Comparison of ENCODE assay signal across 14 cellular contexts in genomic region chr3:60610441-60611112, GRCh38.
A peak's percentile ranks its signal among the peaks of the same experiment; 100 is the strongest.
DNase-seq lines count a peak whose midpoint lies in the region; ATAC-seq and TF ChIP-seq lines count a peak whose summit lies in the region.
"Had no signal": no experiment of that assay in that cellular context is flagged by ENCODE, and none has a peak within 500 bp of the region (broad histone marks: within the 10 kb centered on the region; RNA-seq: fewer than 3 reads in every experiment).

No MANE protein-coding gene starts in this region.

- CTCF ChIA-PET in IMR-90 (lab: Yijun Ruan, JAX) (interaction anchor here (0.6 kb wide), 1 partner anchor 48 kb away, joined by 3 read pairs; no protein-coding TSS in a partner anchor), GM10248 (lab: Yijun Ruan, JAX) (interaction anchor here (1.2 kb wide), 1 partner anchor 9 kb away, joined by 3 read pairs; no protein-coding TSS in a partner anchor)

- TF ChIP-seq CTCF in IMR-90 (conservative IDR thresholded peaks at IDR 0.05; ENCODE audit: low read depth, low read length): no peak
- TF ChIP-seq CTCF in cardiac fibroblast (IDR thresholded peaks at IDR 0.05; ENCODE audit: low read depth, low read length): no peak
- no peak for TF ChIP-seq CTCF in tibial nerve (IDR thresholded peaks at IDR 0.05)
- no peak for TF ChIP-seq CTCF in GM10248 (IDR thresholded peaks at IDR 0.05; ENCODE audit: control extremely low read depth, extremely low read depth, low read depth, missing control alignments)
- no peak for TF ChIP-seq CTCF in endothelial cell (IDR thresholded peaks at IDR 0.05; ENCODE audit: unreplicated experiment)

- H3K27me3 ChIP-seq in IMR-90 (ENCODE audit: control insufficient read depth, insufficient read depth, low read length) (no peaks in the 10 kb centered on the region), tibial nerve (no peaks in the 10 kb centered on the region)
- H3K27me3 ChIP-seq: ascending aorta, spleen had no signal

- TF ChIP-seq POLR2A in IMR-90 (IDR thresholded peaks at IDR 0.05; ENCODE audit: low read depth, low read length) (no peak), tibial nerve (IDR thresholded peaks at IDR 0.05) (no peak)

- H3K14ac ChIP-seq in IMR-90 (replicated peaks; ENCODE audit: low read depth, low read length): no peak overlapping the region

- in situ Hi-C loops in IMR-90 (cut with MboI; ENCODE audit: low sequenced_read_pairs): no loop called here

- no peak overlapping the region for H4K5ac ChIP-seq in IMR-90 (ENCODE audit: low read depth, low read length)

- no peak overlapping the region for H2BK15ac ChIP-seq in IMR-90 (ENCODE audit: low read depth, low read length)

- H3K9me3 ChIP-seq in IMR-90 (ENCODE audit: control insufficient read depth, insufficient read depth, low read length) (no peaks in the 10 kb centered on the region), tibial nerve (peaks cover 0 to 6% (median 0%) of the 10 kb centered on the region in 4 donors)
- H3K9me3 ChIP-seq: ascending aorta, spleen had no signal

- no CpG with 5 or more reads among the region's 7 CpGs for WGBS in IMR-90 (ENCODE audit: extremely low coverage in 2 of 2, insufficient read length in 1 of 2), 2 experiments
- WGBS in tibial nerve, 2 donors: 66 to 74% methylated on average over 7 of the region's 7 CpGs

- no peaks in the 10 kb centered on the region for H3K36me3 Mint-ChIP-seq in endothelial cell (ENCODE audit: low read depth, unreplicated experiment)
- H3K36me3 Mint-ChIP-seq: stimulated activated naive B cell treated with anti-CD40 and anti-IgM and Interleukin-4, amounts not matched to agents 10 μg/mL and 1 μg/mL and 100 μg/mL, for 72 hours had no signal

- H3K27me3 Mint-ChIP-seq in endothelial cell (ENCODE audit: unreplicated experiment): no peaks in the 10 kb centered on the region
- H3K27me3 Mint-ChIP-seq: stimulated activated naive B cell treated with anti-CD40 and anti-IgM and Interleukin-4, amounts not matched to agents 10 μg/mL and 1 μg/mL and 100 μg/mL, for 72 hours had no signal

- no peak overlapping the region for H3K56ac ChIP-seq in IMR-90 (ENCODE audit: extremely low read depth, insufficient read depth, low read length)

- H2AFZ ChIP-seq in IMR-90 (replicated peaks; ENCODE audit: low read length, poor library complexity): no peak overlapping the region

- ATAC-seq in IMR-90 (ENCODE audit: low read depth): 0 out of 2 replicates have a peak, but pooled peaks have one; percentile 29
- ATAC-seq: stimulated activated naive B cell treated with anti-CD40 and anti-IgM and Interleukin-4, amounts not matched to agents 10 μg/mL and 1 μg/mL and 100 μg/mL, for 72 hours had no signal

- dilution Hi-C loops in IMR-90 (cut with HindIII; ENCODE audit: low sequenced_read_pairs, unreplicated experiment): no loop called here

- no peak overlapping the region for H4K91ac ChIP-seq in IMR-90 (ENCODE audit: insufficient read depth, low read depth, low read length)

- H3K9ac ChIP-seq in IMR-90 (ENCODE audit: low read depth, low read length): no peak overlapping the region

- H3K9me3 Mint-ChIP-seq in endothelial cell (ENCODE audit: unreplicated experiment): no peaks in the 10 kb centered on the region
- H3K9me3 Mint-ChIP-seq: stimulated activated naive B cell treated with anti-CD40 and anti-IgM and Interleukin-4, amounts not matched to agents 10 μg/mL and 1 μg/mL and 100 μg/mL, for 72 hours; T-helper 1 cell treated with Interleukin-12 subunit alpha and Interleukin-12 subunit beta and Interleukin-4 antibody, amounts not matched to agents 30 μg/mL and 1 μg/mL, for 36 hours had no signal

- H2BK20ac ChIP-seq in IMR-90 (ENCODE audit: low read depth, low read length): no peak overlapping the region

- no peaks in the 10 kb centered on the region for H4K20me1 ChIP-seq in IMR-90 (ENCODE audit: insufficient read depth, low read length)

- H3K4me3 ChIP-seq in IMR-90 (ENCODE audit: insufficient read depth, low read depth, low read length): no peak overlapping the region
- no peak overlapping the region for H3K4me3 ChIP-seq in cardiac fibroblast (replicated peaks in 1 of 2; ENCODE audit: low read depth in 2 of 2, low read length in 2 of 2)
- H3K4me3 ChIP-seq in tibial nerve: no peak overlapping the region
- H3K4me3 ChIP-seq: ascending aorta, spleen had no signal

- no peaks in the 10 kb centered on the region for H3K9me1 ChIP-seq in IMR-90 (ENCODE audit: insufficient read depth, low read length)

- H3K18ac ChIP-seq in IMR-90 (ENCODE audit: low read depth, low read length): no peak overlapping the region

- H3K36me3 ChIP-seq in IMR-90 (ENCODE audit: control insufficient read depth, insufficient read depth, low read length) (no peaks in the 10 kb centered on the region), tibial nerve (no peaks in the 10 kb centered on the region)
- H3K36me3 ChIP-seq: ascending aorta, spleen had no signal

- H3K27ac ChIP-seq in IMR-90 (ENCODE audit: insufficient read depth, low read length) (no peak overlapping the region), tibial nerve (peak overlapping the region in 1 of 4 donors; percentile 47)
- H3K27ac ChIP-seq: ascending aorta, spleen had no signal

- TF ChIP-seq EP300 in tibial nerve (IDR thresholded peaks at IDR 0.05): peak in 1 of 2 donors; percentile 94

- DNase-seq in IMR-90 (peak; percentile 36), cardiac fibroblast (ENCODE audit: low read depth in 2 of 2) (peak; percentile 68 to 94), kidney tubule cell (ENCODE audit: low spot score) (peak; percentile 38), tibial nerve (ENCODE audit: low spot score in 2 of 2) (peak; percentile 31 to 80), SK-N-DZ (ENCODE audit: low spot score) (no peak), dermis blood vessel endothelial cell (no peak), GM10248 (ENCODE audit: extremely low spot score) (no peak), endothelial cell (ENCODE audit: low spot score) (no peak)
- DNase-seq: midbrain; MV-4-11; spleen; stimulated activated naive B cell treated with anti-CD40 and anti-IgM and Interleukin-4, amounts not matched to agents 10 μg/mL and 1 μg/mL and 100 μg/mL, for 72 hours had no signal

- no peak overlapping the region for H3K4me3 Mint-ChIP-seq in endothelial cell (ENCODE audit: unreplicated experiment)
- H3K4me3 Mint-ChIP-seq: stimulated activated naive B cell treated with anti-CD40 and anti-IgM and Interleukin-4, amounts not matched to agents 10 μg/mL and 1 μg/mL and 100 μg/mL, for 72 hours; T-helper 1 cell treated with Interleukin-12 subunit alpha and Interleukin-12 subunit beta and Interleukin-4 antibody, amounts not matched to agents 30 μg/mL and 1 μg/mL, for 36 hours had no signal

- intact Hi-C loops in IMR-90 (cut with micrococcal nuclease): no loop called here

- H3K4ac ChIP-seq in IMR-90 (ENCODE audit: low read depth, low read length): no peak overlapping the region

- no peaks in the 10 kb centered on the region for H3K79me1 ChIP-seq in IMR-90 (ENCODE audit: low read depth in 1 of 2, low read length in 2 of 2)

- no peak overlapping the region for H2AK9ac ChIP-seq in IMR-90 (replicated peaks; ENCODE audit: low read depth, low read length, poor library complexity)

- H3K4me1 ChIP-seq in IMR-90 (ENCODE audit: control insufficient read depth, insufficient read depth, low read length) (no peaks in the 10 kb centered on the region), tibial nerve (peaks cover 0 to 13% (median 0%) of the 10 kb centered on the region in 4 donors)
- H3K4me1 ChIP-seq: ascending aorta, spleen had no signal

- no peak overlapping the region for H3K23ac ChIP-seq in IMR-90 (ENCODE audit: low read depth, low read length)

- no peak overlapping the region for H2BK5ac ChIP-seq in IMR-90 (ENCODE audit: low read depth, low read length, poor library complexity, severe bottlenecking)

- no peak overlapping the region for H4K8ac ChIP-seq in IMR-90 (ENCODE audit: low read depth in 2 of 2, low read length in 2 of 2)

- BruUV-seq in IMR-90 (replicated peaks; lab: Mats Ljungman, UMichigan): no TSS peak

- H2AK5ac ChIP-seq in IMR-90 (ENCODE audit: low read depth, low read length): no peak overlapping the region

- no peak overlapping the region for H3K4me2 ChIP-seq in IMR-90 (ENCODE audit: low read depth, low read length)

- POLR2A ChIA-PET in IMR-90 (lab: Charles Lee; ENCODE audit: unreplicated experiment): no interaction called here
- POLR2A ChIA-PET in GM10248 (lab: Yijun Ruan, JAX): no interaction called here

- no peak for TF ChIP-seq RAD21 in IMR-90 (IDR thresholded peaks at IDR 0.05; ENCODE audit: low read length)

- no peaks in the 10 kb centered on the region for H3K4me1 Mint-ChIP-seq in endothelial cell (ENCODE audit: unreplicated experiment)

- no peak overlapping the region for H3K27ac Mint-ChIP-seq in endothelial cell (ENCODE audit: unreplicated experiment)
- H3K27ac Mint-ChIP-seq: stimulated activated naive B cell treated with anti-CD40 and anti-IgM and Interleukin-4, amounts not matched to agents 10 μg/mL and 1 μg/mL and 100 μg/mL, for 72 hours; T-helper 1 cell treated with Interleukin-12 subunit alpha and Interleukin-12 subunit beta and Interleukin-4 antibody, amounts not matched to agents 30 μg/mL and 1 μg/mL, for 36 hours had no signal

- H2BK120ac ChIP-seq in IMR-90 (ENCODE audit: low read depth, low read length): no peak overlapping the region

TF ChIP-seq in IMR-90, 13 proteins besides CTCF, POLR2A, EP300 and RAD21:
- TF ChIP-seq FOS (IDR thresholded peaks at IDR 0.05; ENCODE audit: low read depth, low read length): no peak
- no peak for TF ChIP-seq CHD1 (IDR thresholded peaks at IDR 0.05; ENCODE audit: low read depth, low read length)
- TF ChIP-seq RCOR1 (IDR thresholded peaks at IDR 0.05; ENCODE audit: insufficient replicate concordance, low read length): no peak
- TF ChIP-seq BHLHE40 (IDR thresholded peaks at IDR 0.05; ENCODE audit: low read depth, low read length): no peak
- TF ChIP-seq CEBPB (IDR thresholded peaks at IDR 0.05; ENCODE audit: low read depth, low read length): no peak
TF ChIP-seq in IMR-90: peak in this region for 0.

Comparison
In these comparisons a context has a peak if more than half of its experiments do, and no peak if none do; other contexts are left out.
1. DNase-seq: peak in IMR-90 (single experiment), cardiac fibroblast (2 of 2), kidney tubule cell (single experiment) and tibial nerve (2 of 2); none in SK-N-DZ (single experiment), dermis blood vessel endothelial cell (single experiment), GM10248 (single experiment) and endothelial cell (single experiment).